ENCODE assay signal across 14 cellular contexts in genomic region chr14:69464829-69465228, GRCh38.
DNase-seq lines count a peak whose midpoint lies in the region; TF ChIP-seq lines count a peak whose summit lies in the region.
"Had no signal": no experiment of that assay in that cellular context is flagged by ENCODE, and none has a peak within 500 bp of the region (broad histone marks: within the 10 kb centered on the region; RNA-seq: fewer than 3 reads in every experiment).

No MANE protein-coding gene starts in this region.

- peak overlapping the region; percentile 12; the same call in 1 of the 2 replicates for H3K4me3 ChIP-seq in AG04449 (ENCODE audit: low read depth, low read length)
- H3K4me3 ChIP-seq: BLaER1, dorsolateral prefrontal cortex, left ventricle myocardium inferior, neural progenitor cell had no signal

- CTCF ChIA-PET in AG04449 (lab: Yijun Ruan, JAX), result interaction anchor here (0.8 to 5.5 kb wide), 3 partner anchors 9 to 223 kb away, joined by 3 to 54 read pairs (median 12); no protein-coding TSS in a partner anchor

- no peak for TF ChIP-seq CTCF in AG04449 (IDR thresholded peaks at IDR 0.05; ENCODE audit: insufficient read depth, low read length, missing control alignments)

- peak; percentile 28 for DNase-seq in AG04449 (ENCODE audit: low read depth, low spot score)
- peak; percentile 86 for DNase-seq in HS-5 (ENCODE audit: low read depth)
- peak; percentile 24 for DNase-seq in amniotic stem cell (lab: John Stamatoyannopoulos, UW)
- peak; percentile 89 for DNase-seq in iris pigment epithelial cell (ENCODE audit: low read depth)
- no peak for DNase-seq in stimulated activated CD4-positive, alpha-beta T cell treated with anti-CD3 and anti-CD28 coated beads, Interleukin-4, amount 100 ng/mL, for 4 hours
- DNase-seq in NOMO-1 (lab: John Stamatoyannopoulos, UW; ENCODE audit: unreplicated experiment in 2 of 2), result no peak
- no peak for DNase-seq in SHP77 (lab: John Stamatoyannopoulos, UW)
- no peak for DNase-seq in RPMI8226
- DNase-seq: dorsolateral prefrontal cortex; left ventricle myocardium inferior; NCI-H2227 treated with DMSO at 0.1 percent for 48 hours; stimulated activated CD4-positive, alpha-beta T cell treated with anti-CD3 and anti-CD28 coated beads, Interleukin-15, amount 100 ng/mL, for 24 hours had no signal

- POLR2A ChIA-PET in AG04449 (lab: Yijun Ruan, JAX), result interaction anchor here (0.7 kb wide), 2 partner anchors 67 to 209 kb away, joined by 3 to 4 read pairs; partner anchors contain the start of gene ERH

Comparison
In these comparisons a context has a peak if more than half of its experiments do, and no peak if none do; other contexts are left out.
1. DNase-seq: peak in AG04449 (single experiment), HS-5 (single experiment), amniotic stem cell (single experiment) and iris pigment epithelial cell (single experiment); none in stimulated activated CD4-positive, alpha-beta T cell treated with anti-CD3 and anti-CD28 coated beads, Interleukin-4, amount 100 ng/mL, for 4 hours (0 of 2), NOMO-1 (0 of 2), SHP77 (0 of 2) and RPMI8226 (single experiment).